In genomic region chr21:26116456-26117011, GRCh38 we compare ENCODE assay signal across 10 cellular contexts. TPM values are rescaled to one million over a fixed set of nuclear protein-coding genes. Genes with fewer than 3 reads are reported as not detected.
DNase-seq lines count a peak whose midpoint lies in the region; ATAC-seq and TF ChIP-seq lines count a peak whose summit lies in the region.
"Had no signal": no experiment of that assay in that cellular context is flagged by ENCODE, and none has a peak within 500 bp of the region (broad histone marks: within the 10 kb centered on the region; RNA-seq: fewer than 3 reads in every experiment).

No MANE protein-coding gene starts in this region.

- no peak overlapping the region for H3K4me3 ChIP-seq in right cardiac atrium (ENCODE audit: low read length)
- H3K4me3 ChIP-seq in CD4-positive, alpha-beta memory T cell (ENCODE audit: low read length in 2 of 2), result no peak overlapping the region

- POLR2A ChIA-PET in CD4-positive, alpha-beta memory T cell (lab: Charles Lee; ENCODE audit: partially characterized antibody), result no interaction called here

- ATAC-seq in right cardiac atrium (peak; percentile 53 to 81), HG03439 (IDR thresholded peaks at IDR 0.05; ENCODE audit: unreplicated experiment) (no peak), HG02623 (IDR thresholded peaks at IDR 0.05; ENCODE audit: unreplicated experiment) (no peak)
- ATAC-seq: activated CD8-positive, alpha-beta memory T cell treated with anti-CD3 and anti-CD28 coated beads, Interleukin-2, amount 10 ng/mL, durations not matched to agents 7 days and 5 days had no signal

- peaks cover 1% of the 10 kb centered on the region for H3K4me1 ChIP-seq in right cardiac atrium (ENCODE audit: control insufficient read depth, insufficient read depth, low read length)
- H3K4me1 ChIP-seq in CD4-positive, alpha-beta memory T cell (ENCODE audit: insufficient read depth, low read length), result no peaks in the 10 kb centered on the region

- H3K36me3 Mint-ChIP-seq in HFFc6 (ENCODE audit: low read depth), result peaks cover 14% of the 10 kb centered on the region; the same call in 1 of the 2 replicates
- H3K36me3 Mint-ChIP-seq in CD4-positive, alpha-beta memory T cell, result peaks cover 0 to 2% of the 10 kb centered on the region in 2 donors
- H3K36me3 Mint-ChIP-seq: activated CD8-positive, alpha-beta memory T cell treated with anti-CD3 and anti-CD28 coated beads, Interleukin-2, amount 10 ng/mL, durations not matched to agents 7 days and 5 days had no signal

- H3K27me3 ChIP-seq in right cardiac atrium (ENCODE audit: control insufficient read depth, insufficient read depth), result no peaks in the 10 kb centered on the region
- no peaks in the 10 kb centered on the region for H3K27me3 ChIP-seq in CD4-positive, alpha-beta memory T cell (ENCODE audit: insufficient read depth, low read length)

- H3K36me3 ChIP-seq in CD4-positive, alpha-beta memory T cell (ENCODE audit: insufficient read depth, low read length), result no peaks in the 10 kb centered on the region

- H3K4me1 Mint-ChIP-seq in HFFc6 (ENCODE audit: low read depth), result peaks cover 69% of the 10 kb centered on the region
- H3K4me1 Mint-ChIP-seq in CD4-positive, alpha-beta memory T cell, result peaks cover 7 to 16% (median 9%) of the 10 kb centered on the region in 4 donors
- H3K4me1 Mint-ChIP-seq: activated CD8-positive, alpha-beta memory T cell treated with anti-CD3 and anti-CD28 coated beads, Interleukin-2, amount 10 ng/mL, durations not matched to agents 7 days and 5 days had no signal

- CTCF ChIA-PET in CD4-positive, alpha-beta memory T cell (lab: Charles Lee; ENCODE audit: partially characterized antibody), result interaction anchor here (0.6 kb wide), 1 partner anchor 110 kb away, joined by 3 read pairs; no protein-coding TSS in a partner anchor

- peak overlapping the region; percentile 91 for H3K27ac Mint-ChIP-seq in HFFc6
- no peak overlapping the region for H3K27ac Mint-ChIP-seq in CD4-positive, alpha-beta memory T cell
- H3K27ac Mint-ChIP-seq: activated CD8-positive, alpha-beta memory T cell treated with anti-CD3 and anti-CD28 coated beads, Interleukin-2, amount 10 ng/mL, durations not matched to agents 7 days and 5 days had no signal

- WGBS in right cardiac atrium, result 52% methylated on average over 5 of the region's 5 CpGs

- peaks cover 6% of the 10 kb centered on the region for H3K27me3 Mint-ChIP-seq in HFFc6 (ENCODE audit: insufficient read depth)
- H3K27me3 Mint-ChIP-seq in CD4-positive, alpha-beta memory T cell, result no peaks in the 10 kb centered on the region
- H3K27me3 Mint-ChIP-seq: activated CD8-positive, alpha-beta memory T cell treated with anti-CD3 and anti-CD28 coated beads, Interleukin-2, amount 10 ng/mL, durations not matched to agents 7 days and 5 days had no signal

- no peak for TF ChIP-seq CTCF in HFFc6 (IDR thresholded peaks at IDR 0.05)

- no peaks in the 10 kb centered on the region for H3K9me3 Mint-ChIP-seq in HFFc6
- no peaks in the 10 kb centered on the region for H3K9me3 Mint-ChIP-seq in CD4-positive, alpha-beta memory T cell

- DNase-seq in HFFc6 (peak; percentile 32), astrocyte of the hippocampus (ENCODE audit: low read depth, low spot score) (peak; percentile 53), right cardiac atrium (peak in 1 of 3 donors; percentile 51)
- DNase-seq in CD4-positive, alpha-beta memory T cell, result no peak
- DNase-seq: activated CD8-positive, alpha-beta memory T cell treated with anti-CD3 and anti-CD28 coated beads, Interleukin-2, amount 10 ng/mL, durations not matched to agents 7 days and 5 days; NCI-H510A treated with DMSO at 0.1 percent for 48 hours; small intestine had no signal

- intact Hi-C loops in right cardiac atrium (cut with DNase I), result loop anchor here in 1 of 4 donors (10.0 kb wide), 1 partner anchor 48 kb away; no protein-coding TSS in a partner anchor
- intact Hi-C loops in CD4-positive, alpha-beta memory T cell (cut with micrococcal nuclease), result no loop called here

- peak overlapping the region; percentile 55 for H3K4me3 Mint-ChIP-seq in HFFc6
- no peak overlapping the region for H3K4me3 Mint-ChIP-seq in CD4-positive, alpha-beta memory T cell
- H3K4me3 Mint-ChIP-seq: activated CD8-positive, alpha-beta memory T cell treated with anti-CD3 and anti-CD28 coated beads, Interleukin-2, amount 10 ng/mL, durations not matched to agents 7 days and 5 days had no signal

- H3K27ac ChIP-seq in right cardiac atrium (ENCODE audit: low read length) (peak overlapping the region; percentile 86), temporal lobe (ENCODE audit: low read depth, low read length) (peak overlapping the region; percentile 92)
- H3K27ac ChIP-seq in CD4-positive, alpha-beta memory T cell (ENCODE audit: low read depth, low read length), result no peak overlapping the region

- no peaks in the 10 kb centered on the region for H3K9me3 ChIP-seq in right cardiac atrium (ENCODE audit: control insufficient read depth, low read length)
- H3K9me3 ChIP-seq in CD4-positive, alpha-beta memory T cell (ENCODE audit: control insufficient read depth in 1 of 2, low read length in 2 of 2), result no peaks in the 10 kb centered on the region

RNA-seq across cellular contexts. Expression of gene APP, which starts 54.0 kb away (rescaled TPM):
- total RNA-seq in HFFc6 (2021; fragmentation: NEBNext Ultra II Directional; extraction: Animal tissue kit (Norgen Biotek cat#: 25700)), result 100 to 1,000 TPM; 396 to 438 (median 425) TPM
- total RNA-seq in right cardiac atrium (100 to 1,000 TPM; 433 to 535 (median 472) TPM), temporal lobe (426 TPM)
- 277 TPM for polyA plus RNA-seq in right cardiac atrium
- 10 to 100 TPM; 53.3 to 57.9 TPM for total RNA-seq in CD4-positive, alpha-beta memory T cell
- polyA plus RNA-seq in CD4-positive, alpha-beta memory T cell, result 10 to 100 TPM in 1 of 2 donors, 1 to 10 TPM in 1; 4.9 to 15.1 TPM

Comparison
In these comparisons a context has a peak if more than half of its experiments do, and no peak if none do; other contexts are left out.
1. DNase-seq: peak in HFFc6 (single experiment) and astrocyte of the hippocampus (single experiment); none in CD4-positive, alpha-beta memory T cell (0 of 5).
2. ATAC-seq: peak in right cardiac atrium (2 of 2); none in HG03439 (single experiment) and HG02623 (single experiment).